Comparison of ENCODE assay signal across 15 cellular contexts in genomic region chr7:147279951-147280350, GRCh38.
DNase-seq lines count a peak whose midpoint lies in the region; ATAC-seq, FAIRE-seq and TF ChIP-seq lines count a peak whose summit lies in the region.
"Had no signal": no experiment of that assay in that cellular context is flagged by ENCODE, and none has a peak within 500 bp of the region (broad histone marks: within the 10 kb centered on the region; RNA-seq: fewer than 3 reads in every experiment).

No MANE protein-coding gene starts in this region.

- H4K20me1 ChIP-seq in HepG2 (ENCODE audit: insufficient read depth, low read length), result no peaks in the 10 kb centered on the region
- no peaks in the 10 kb centered on the region for H4K20me1 ChIP-seq in hepatocyte (ENCODE audit: insufficient read depth, poor library complexity, severe bottlenecking)

- intact Hi-C loops in HepG2 (cut with micrococcal nuclease; ENCODE audit: unreplicated experiment) (no loop called here), right lobe of liver (cut with DNase I) (no loop called here)

- no peak overlapping the region for H3K4me2 ChIP-seq in HepG2 (ENCODE audit: low read depth, low read length)
- H3K4me2 ChIP-seq in hepatocyte, result peak overlapping the region; percentile 44

- in situ Hi-C loops in HepG2 (cut with HindIII; ENCODE audit: extremely low pct_ligation_motif_present, low pct_unique_long_range_greater_than_20kb), result no loop called here

- TF ChIP-seq CTCF in HepG2 (CRISPR knock-in tag; IDR thresholded peaks at IDR 0.05) (no peak), right lobe of liver (IDR thresholded peaks at IDR 0.05) (no peak), hepatocyte (IDR thresholded peaks at IDR 0.05; ENCODE audit: poor library complexity) (no peak), RWPE1 (conservative IDR thresholded peaks at IDR 0.05; ENCODE audit: low read depth) (no peak)

- no peak for TF ChIP-seq RAD21 in HepG2 (CRISPR knock-in tag; IDR thresholded peaks at IDR 0.05)

- H3K27ac ChIP-seq in HepG2 (ENCODE audit: extremely low read length, insufficient read depth, low read length) (no peak overlapping the region), right lobe of liver (no peak overlapping the region), hepatocyte (no peak overlapping the region), RWPE1 (no peak overlapping the region)
- H3K27ac ChIP-seq: adrenal gland, HL-60, Peyer's patch had no signal

- ATAC-seq in HepG2 (no peak), right lobe of liver (no peak), GM18867 (IDR thresholded peaks at IDR 0.05; ENCODE audit: unreplicated experiment) (no peak), HG02588 (IDR thresholded peaks at IDR 0.05; ENCODE audit: unreplicated experiment) (no peak)

- H3K36me3 ChIP-seq in HepG2 (replicated peaks in 1 of 2; ENCODE audit: control insufficient read depth in 1 of 2, insufficient read depth in 2 of 2, low read length in 2 of 2) (no peaks in the 10 kb centered on the region), right lobe of liver (no peaks in the 10 kb centered on the region), hepatocyte (replicated peaks; ENCODE audit: insufficient read depth, low read depth) (no peaks in the 10 kb centered on the region)
- H3K36me3 ChIP-seq: adrenal gland, Peyer's patch had no signal

- H2AFZ ChIP-seq in HepG2 (ENCODE audit: low read length), result no peak overlapping the region
- H2AFZ ChIP-seq in hepatocyte, result peak overlapping the region; percentile 13

- DNase-seq in HepG2 (ENCODE audit: low spot score) (peak; percentile 2), right lobe of liver (no peak), NCI-H748 (lab: John Stamatoyannopoulos, UW; ENCODE audit: unreplicated experiment) (peak; percentile 97), hepatocyte (ENCODE audit: low spot score) (no peak), RWPE1 (ENCODE audit: low spot score) (no peak), erythroblast (lab: John Stamatoyannopoulos, UW) (no peak)
- DNase-seq: activated CD4-positive, alpha-beta memory T cell treated with anti-CD3 and anti-CD28 coated beads for 36 hours; adrenal gland; CD4-positive, alpha-beta memory T cell; NCI-H2227 treated with DMSO at 0.1 percent for 48 hours; Peyer's patch had no signal

- BruUV-seq in HepG2 (replicated peaks; lab: Mats Ljungman, UMichigan), result no TSS peak

- H3K9me3 ChIP-seq in HepG2 (ENCODE audit: low read length) (peaks cover 41% of the 10 kb centered on the region), right lobe of liver (no peaks in the 10 kb centered on the region), hepatocyte (ENCODE audit: low read depth) (no peaks in the 10 kb centered on the region)
- H3K9me3 ChIP-seq: adrenal gland, Peyer's patch had no signal

- no peaks in the 10 kb centered on the region for H3K79me2 ChIP-seq in HepG2 (ENCODE audit: insufficient read depth, low read length)
- H3K79me2 ChIP-seq in hepatocyte, result no peaks in the 10 kb centered on the region

- no peak for TF ChIP-seq EP300 in HepG2 (IDR thresholded peaks at IDR 0.05; ENCODE audit: low read depth in 2 of 2, low read length in 2 of 2)
- TF ChIP-seq EP300 in HepG2 (CRISPR knock-in tag; IDR thresholded peaks at IDR 0.05; ENCODE audit: borderline replicate concordance), result no peak

- H3K4me3 ChIP-seq in HepG2 (replicated peaks in 1 of 3; ENCODE audit: insufficient read depth in 1 of 3, low read depth in 2 of 3, low read length in 3 of 3) (no peak overlapping the region), right lobe of liver (no peak overlapping the region), hepatocyte (no peak overlapping the region)
- H3K4me3 ChIP-seq: adrenal gland, Peyer's patch had no signal

- CTCF ChIA-PET in HepG2 (lab: Yijun Ruan, JAX; ENCODE audit: low intra/inter-chr PET ratio, low total read pairs), result no interaction called here
- CTCF ChIA-PET in RWPE1 (lab: Yijun Ruan, JAX), result no interaction called here

- FAIRE-seq in HepG2 (lab: Jason Lieb, UNC), result no peak
- FAIRE-seq: keratinocyte had no signal

- no peaks in the 10 kb centered on the region for H3K4me1 ChIP-seq in HepG2 (ENCODE audit: insufficient read depth, low read length)
- H3K4me1 ChIP-seq in right lobe of liver, result no peaks in the 10 kb centered on the region
- no peaks in the 10 kb centered on the region for H3K4me1 ChIP-seq in hepatocyte (ENCODE audit: insufficient read depth)
- H3K4me1 ChIP-seq: adrenal gland, Peyer's patch had no signal

- 0% methylated on average over 2 of the region's 2 CpGs for WGBS in HepG2 (ENCODE audit: low lambda C conversion rate)
- 45% methylated on average over 2 of the region's 2 CpGs for WGBS in right lobe of liver (ENCODE audit: insufficient coverage, low coverage, low lambda C conversion rate, missing lambda C conversion rate)
- 29% methylated on average over 2 of the region's 2 CpGs for WGBS in hepatocyte (ENCODE audit: low lambda C conversion rate, missing lambda C conversion rate)

- H3K27me3 ChIP-seq in HepG2 (ENCODE audit: control insufficient read depth in 1 of 2, insufficient read depth in 2 of 2, low read length in 2 of 2), result no peaks in the 10 kb centered on the region
- H3K27me3 ChIP-seq in right lobe of liver, result no peaks in the 10 kb centered on the region
- no peaks in the 10 kb centered on the region for H3K27me3 ChIP-seq in hepatocyte
- H3K27me3 ChIP-seq: adrenal gland, Peyer's patch had no signal

- TF ChIP-seq POLR2A in HepG2 (IDR thresholded peaks at IDR 0.05; ENCODE audit: insufficient read depth in 1 of 2, low read depth in 2 of 2, low read length in 2 of 2) (no peak), right lobe of liver (IDR thresholded peaks at IDR 0.05) (no peak), erythroblast (IDR thresholded peaks at IDR 0.05; ENCODE audit: low read length) (no peak)

- no peaks in the 10 kb centered on the region for H3K9me2 ChIP-seq in hepatocyte (replicated peaks; ENCODE audit: insufficient read depth)

- POLR2A ChIA-PET in HepG2 (lab: Yijun Ruan, JAX), result no interaction called here
- POLR2A ChIA-PET in RWPE1 (lab: Yijun Ruan, JAX; ENCODE audit: low non-redundant PET), result no interaction called here

- no peak overlapping the region for H3K9ac ChIP-seq in HepG2 (ENCODE audit: insufficient read depth, low read depth, low read length)

TF ChIP-seq in HepG2, 621 proteins besides CTCF, POLR2A, EP300 and RAD21:
- no peak for TF ChIP-seq CREBL2 (CRISPR knock-in tag; IDR thresholded peaks at IDR 0.05; ENCODE audit: borderline replicate concordance)
- no peak for TF ChIP-seq ZBED4 (CRISPR knock-in tag; IDR thresholded peaks at IDR 0.05; ENCODE audit: borderline replicate concordance)
- no peak for TF ChIP-seq ZNF432 (CRISPR knock-in tag; IDR thresholded peaks at IDR 0.05; ENCODE audit: borderline replicate concordance)
- TF ChIP-seq CHD2 (IDR thresholded peaks at IDR 0.05; ENCODE audit: low read depth, low read length), result no peak
- TF ChIP-seq POLR2G (IDR thresholded peaks at IDR 0.05; ENCODE audit: low read depth, low read length), result no peak
- no peak for TF ChIP-seq CREB1 (IDR thresholded peaks at IDR 0.05)
- no peak for TF ChIP-seq CREB1 (CRISPR knock-in tag; IDR thresholded peaks at IDR 0.05)

Comparison
In these comparisons a context has a peak if more than half of its experiments do, and no peak if none do; other contexts are left out.
1. DNase-seq: peak in HepG2 (single experiment) and NCI-H748 (single experiment); none in right lobe of liver (0 of 3), hepatocyte (single experiment), RWPE1 (single experiment) and erythroblast (0 of 2).